Comparison of ENCODE assay signal across 23 cellular contexts in the genomic region with DNA sequence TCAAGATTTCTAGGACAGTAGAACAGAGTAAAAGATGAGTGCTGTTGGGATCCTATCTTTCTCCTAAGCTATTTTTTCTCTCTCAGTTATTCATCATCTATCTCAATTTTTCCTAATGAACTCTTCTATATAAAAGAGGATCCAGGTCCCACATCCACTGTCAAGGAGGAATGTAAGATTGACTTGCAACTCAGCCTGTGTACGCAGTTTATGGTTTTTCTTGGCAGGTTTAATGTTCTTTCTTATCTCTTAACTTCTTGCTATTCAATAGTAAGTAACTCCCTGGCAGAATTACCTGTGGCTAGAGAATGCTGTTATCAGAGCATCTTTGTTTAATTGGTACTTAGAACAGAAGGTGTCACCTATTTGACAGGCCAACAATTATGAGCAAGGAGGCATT.
DNase-seq lines count a peak whose midpoint lies in the region; ATAC-seq, FAIRE-seq and TF ChIP-seq lines count a peak whose summit lies in the region.
"Had no signal": no experiment of that assay in that cellular context is flagged by ENCODE, and none has a peak within 500 bp of the region (broad histone marks: within the 10 kb centered on the region; RNA-seq: fewer than 3 reads in every experiment).

No MANE protein-coding gene starts in this region.

- no peak overlapping the region for H3K27ac ChIP-seq in SK-N-SH (ENCODE audit: low read depth in 2 of 2, low read length in 1 of 2)
- H3K27ac ChIP-seq in mesendoderm (ENCODE audit: low read depth, low read length) = no peak overlapping the region
- H3K27ac ChIP-seq in pancreas = no peak overlapping the region
- H3K27ac ChIP-seq: 22Rv1, BLaER1, C4-2B had no signal

- H3K9me2 ChIP-seq in SK-N-SH = no peaks in the 10 kb centered on the region

- no peak overlapping the region for H3K4me3 Mint-ChIP-seq in stimulated activated memory B cell treated with anti-CD40 and anti-IgM and Interleukin-4, amounts not matched to agents 10 μg/mL and 1 μg/mL and 100 μg/mL, for 72 hours
- H3K4me3 Mint-ChIP-seq: B cell; CD4-positive, CD25-positive, alpha-beta regulatory T cell; CD8-positive, alpha-beta T cell; GM23338; H9 had no signal

- 59% methylated on average over 1 of the region's 1 CpG for WGBS in SK-N-SH (ENCODE audit: low lambda C conversion rate)
- WGBS in mesendoderm (ENCODE audit: extremely low coverage, insufficient coverage, low lambda C conversion rate) = no CpG with 5 or more reads among the region's 1 CpG
- WGBS in pancreas, 2 donors = 21 to 23% methylated on average over 1 of the region's 1 CpG

- no peak overlapping the region for H3K56ac ChIP-seq in mesendoderm (ENCODE audit: low read length)

- no peak for TF ChIP-seq CTCF in SK-N-SH (IDR thresholded peaks at IDR 0.05)
- TF ChIP-seq CTCF in pancreas (IDR thresholded peaks at IDR 0.05) = no peak

- intact Hi-C loops in pancreas (cut with DNase I) = no loop called here

- TF ChIP-seq EP300 in SK-N-SH (IDR thresholded peaks at IDR 0.05; ENCODE audit: borderline replicate concordance in 1 of 2, low read depth in 1 of 2, low read length in 1 of 2) = no peak

- H3K4me1 ChIP-seq in SK-N-SH (ENCODE audit: control insufficient read depth in 1 of 2, insufficient read depth in 2 of 2, low read depth in 1 of 2, low read length in 1 of 2) = no peaks in the 10 kb centered on the region
- H3K4me1 ChIP-seq in mesendoderm (ENCODE audit: control insufficient read depth, low read depth, low read length) = no peaks in the 10 kb centered on the region
- no peaks in the 10 kb centered on the region for H3K4me1 ChIP-seq in pancreas
- H3K4me1 ChIP-seq: BLaER1, Caco-2 had no signal

- no peak overlapping the region for H2BK15ac ChIP-seq in mesendoderm (replicated peaks; ENCODE audit: low read depth)

- no peak for DNase-seq in SK-N-SH
- DNase-seq in mesendoderm = peak; percentile 16
- DNase-seq in pancreas = no peak
- DNase-seq in NCI-H510A treated with DMSO at 0.1 percent for 48 hours (lab: John Stamatoyannopoulos, UW) = no peak
- DNase-seq: Caco-2; CD4-positive, CD25-positive, alpha-beta regulatory T cell; CD8-positive, alpha-beta T cell; DMS153; DND-41; H9 had no signal

- H4K8ac ChIP-seq in mesendoderm (ENCODE audit: low read depth, low read length) = no peak overlapping the region

- H3K36me3 ChIP-seq in SK-N-SH (replicated peaks in 1 of 2; ENCODE audit: control insufficient read depth in 1 of 2, insufficient read depth in 2 of 2, low read length in 1 of 2) (no peaks in the 10 kb centered on the region), mesendoderm (ENCODE audit: control insufficient read depth, insufficient read depth, low read length) (no peaks in the 10 kb centered on the region), pancreas (no peaks in the 10 kb centered on the region)
- H3K36me3 ChIP-seq: BLaER1 had no signal

- H3K9ac ChIP-seq in SK-N-SH (no peak overlapping the region), mesendoderm (ENCODE audit: low read length) (no peak overlapping the region)
- H3K9ac ChIP-seq: BLaER1 had no signal

- no peak overlapping the region for H3K23ac ChIP-seq in mesendoderm (ENCODE audit: low read length)

- H3K4me1 Mint-ChIP-seq in stimulated activated memory B cell treated with anti-CD40 and anti-IgM and Interleukin-4, amounts not matched to agents 10 μg/mL and 1 μg/mL and 100 μg/mL, for 72 hours = no peaks in the 10 kb centered on the region
- H3K4me1 Mint-ChIP-seq: B cell, GM23338, H9 had no signal

- no peaks in the 10 kb centered on the region for H3K79me1 ChIP-seq in mesendoderm (ENCODE audit: low read length)

- H3K27me3 Mint-ChIP-seq in stimulated activated memory B cell treated with anti-CD40 and anti-IgM and Interleukin-4, amounts not matched to agents 10 μg/mL and 1 μg/mL and 100 μg/mL, for 72 hours = peaks cover 15% of the 10 kb centered on the region

- no peak overlapping the region for H2AK5ac ChIP-seq in mesendoderm (ENCODE audit: low read length)

- no peak for TF ChIP-seq RAD21 in SK-N-SH (IDR thresholded peaks at IDR 0.05; ENCODE audit: low read length)

- no peak for ATAC-seq in SK-N-SH treated with all-trans-retinoic acid at 6 μM for 48 hours
- peak in 3 of 4 donors; percentile 38 to 64 (median 46) for ATAC-seq in pancreas
- peak; percentile 12 for ATAC-seq in stimulated activated memory B cell treated with anti-CD40 and anti-IgM and Interleukin-4, amounts not matched to agents 10 μg/mL and 1 μg/mL and 100 μg/mL, for 72 hours
- no peak for ATAC-seq in GM21423 (IDR thresholded peaks at IDR 0.05; ENCODE audit: unreplicated experiment)
- no peak for ATAC-seq in GM21526 (IDR thresholded peaks at IDR 0.05; ENCODE audit: low FRiP score, unreplicated experiment)
- ATAC-seq: CD8-positive, alpha-beta T cell; GM23338; HCT116 had no signal

- H3K4me2 ChIP-seq in SK-N-SH (no peak overlapping the region), mesendoderm (ENCODE audit: low read length) (no peak overlapping the region)
- H3K4me2 ChIP-seq: BLaER1, GM23338 had no signal

- no peak overlapping the region for H2BK5ac ChIP-seq in mesendoderm (ENCODE audit: low read length)

- no peaks in the 10 kb centered on the region for H3K36me3 Mint-ChIP-seq in stimulated activated memory B cell treated with anti-CD40 and anti-IgM and Interleukin-4, amounts not matched to agents 10 μg/mL and 1 μg/mL and 100 μg/mL, for 72 hours

- H3K4ac ChIP-seq in mesendoderm (ENCODE audit: low read depth, low read length) = no peak overlapping the region

- no peaks in the 10 kb centered on the region for H3F3A ChIP-seq in SK-N-SH (replicated peaks; ENCODE audit: insufficient read depth)

- CTCF ChIA-PET in SK-N-SH (lab: Yijun Ruan, JAX) = no interaction called here

- no peaks in the 10 kb centered on the region for H3K9me3 Mint-ChIP-seq in stimulated activated memory B cell treated with anti-CD40 and anti-IgM and Interleukin-4, amounts not matched to agents 10 μg/mL and 1 μg/mL and 100 μg/mL, for 72 hours
- H3K9me3 Mint-ChIP-seq: CD8-positive, alpha-beta T cell had no signal

- no peaks in the 10 kb centered on the region for H4K20me1 ChIP-seq in SK-N-SH (ENCODE audit: insufficient read depth)
- H4K20me1 ChIP-seq: BLaER1 had no signal

- no peak for FAIRE-seq in pancreas (lab: Jason Lieb, UNC)
- FAIRE-seq: A204.1, G401.6, GM12892 had no signal

- H2AFZ ChIP-seq in SK-N-SH (ENCODE audit: low read depth) = no peak overlapping the region
- H2AFZ ChIP-seq: GM23338 had no signal

- no peak overlapping the region for H3K4me3 ChIP-seq in SK-N-SH (ENCODE audit: low read depth in 2 of 2, low read length in 1 of 2)
- H3K4me3 ChIP-seq in mesendoderm (ENCODE audit: low read length) = no peak overlapping the region
- no peak overlapping the region for H3K4me3 ChIP-seq in pancreas
- H3K4me3 ChIP-seq: BLaER1, GM23338 had no signal

- H4K5ac ChIP-seq in mesendoderm (ENCODE audit: low read length) = no peak overlapping the region

- H3K18ac ChIP-seq in mesendoderm (ENCODE audit: low read length) = no peak overlapping the region

- H3K27me3 ChIP-seq in SK-N-SH (ENCODE audit: insufficient read depth) = peaks cover 7% of the 10 kb centered on the region
- H3K27me3 ChIP-seq in mesendoderm (ENCODE audit: insufficient read depth, low read length, poor library complexity) = no peaks in the 10 kb centered on the region
- H3K27me3 ChIP-seq in pancreas = no peaks in the 10 kb centered on the region
- H3K27me3 ChIP-seq: BLaER1 had no signal

- H3K27ac Mint-ChIP-seq in stimulated activated memory B cell treated with anti-CD40 and anti-IgM and Interleukin-4, amounts not matched to agents 10 μg/mL and 1 μg/mL and 100 μg/mL, for 72 hours = no peak overlapping the region
- H3K27ac Mint-ChIP-seq: B cell; CD8-positive, alpha-beta T cell; GM23338; H9 had no signal

- H3K9me3 ChIP-seq in SK-N-SH (no peaks in the 10 kb centered on the region), pancreas (no peaks in the 10 kb centered on the region)
- H3K9me3 ChIP-seq: Caco-2 had no signal

- POLR2A ChIA-PET in SK-N-SH (lab: Yijun Ruan, JAX) = no interaction called here

- H3K79me2 ChIP-seq in SK-N-SH (ENCODE audit: insufficient read depth) = no peaks in the 10 kb centered on the region
- H3K79me2 ChIP-seq in mesendoderm (ENCODE audit: control insufficient read depth, insufficient read depth, low read length) = no peaks in the 10 kb centered on the region

- H2BK120ac ChIP-seq in mesendoderm (ENCODE audit: low read depth, low read length) = no peak overlapping the region

TF ChIP-seq in SK-N-SH treated with all-trans-retinoic acid at 6 μM for 48 hours, 23 proteins besides CTCF, POLR2A, EP300 and RAD21:
- TF ChIP-seq TOX (CRISPR knock-in tag; IDR thresholded peaks at IDR 0.05; ENCODE audit: borderline replicate concordance) = no peak
- peak; percentile 92 for TF ChIP-seq ISL1 (CRISPR knock-in tag; IDR thresholded peaks at IDR 0.05)
TF ChIP-seq in SK-N-SH treated with all-trans-retinoic acid at 6 μM for 48 hours: peak in this region for 1.

TF ChIP-seq in SK-N-SH, 30 proteins besides CTCF, POLR2A, EP300 and RAD21 (continues in another document):
- TF ChIP-seq POLR2AphosphoS5 (IDR thresholded peaks at IDR 0.05; ENCODE audit: low read depth, low read length) (no peak), TCF12 (IDR thresholded peaks at IDR 0.05) (no peak), TAF1 (IDR thresholded peaks at IDR 0.05; ENCODE audit: borderline replicate concordance, low read depth, low read length) (no peak), YY1 (IDR thresholded peaks at IDR 0.05; ENCODE audit: low read depth) (no peak), RCOR1 (IDR thresholded peaks at IDR 0.05; ENCODE audit: low read length) (no peak), NRF1 (IDR thresholded peaks at IDR 0.05; ENCODE audit: low read depth, low read length) (no peak), JUND (IDR thresholded peaks at IDR 0.05) (no peak), GABPA (IDR thresholded peaks at IDR 0.05; ENCODE audit: low read depth) (no peak), MXI1 (IDR thresholded peaks at IDR 0.05; ENCODE audit: low read depth, low read length) (no peak)
- TF ChIP-seq, protein P1, sequence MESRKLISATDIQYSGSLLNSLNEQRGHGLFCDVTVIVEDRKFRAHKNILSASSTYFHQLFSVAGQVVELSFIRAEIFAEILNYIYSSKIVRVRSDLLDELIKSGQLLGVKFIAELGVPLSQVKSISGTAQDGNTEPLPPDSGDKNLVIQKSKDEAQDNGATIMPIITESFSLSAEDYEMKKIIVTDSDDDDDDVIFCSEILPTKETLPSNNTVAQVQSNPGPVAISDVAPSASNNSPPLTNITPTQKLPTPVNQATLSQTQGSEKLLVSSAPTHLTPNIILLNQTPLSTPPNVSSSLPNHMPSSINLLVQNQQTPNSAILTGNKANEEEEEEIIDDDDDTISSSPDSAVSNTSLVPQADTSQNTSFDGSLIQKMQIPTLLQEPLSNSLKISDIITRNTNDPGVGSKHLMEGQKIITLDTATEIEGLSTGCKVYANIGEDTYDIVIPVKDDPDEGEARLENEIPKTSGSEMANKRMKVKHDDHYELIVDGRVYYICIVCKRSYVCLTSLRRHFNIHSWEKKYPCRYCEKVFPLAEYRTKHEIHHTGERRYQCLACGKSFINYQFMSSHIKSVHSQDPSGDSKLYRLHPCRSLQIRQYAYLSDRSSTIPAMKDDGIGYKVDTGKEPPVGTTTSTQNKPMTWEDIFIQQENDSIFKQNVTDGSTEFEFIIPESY (IDR thresholded peaks at IDR 0.05; ENCODE audit: borderline replicate concordance, low read depth) = no peak

Comparison
In these comparisons a context has a peak if more than half of its experiments do, and no peak if none do; other contexts are left out.
1. ATAC-seq: peak in pancreas (3 of 4) and stimulated activated memory B cell treated with anti-CD40 and anti-IgM and Interleukin-4, amounts not matched to agents 10 μg/mL and 1 μg/mL and 100 μg/mL, for 72 hours (single experiment); none in SK-N-SH treated with all-trans-retinoic acid at 6 μM for 48 hours (single experiment), GM21423 (single experiment) and GM21526 (single experiment).